ENCODE assay signal across 21 cellular contexts in the genomic region with DNA sequence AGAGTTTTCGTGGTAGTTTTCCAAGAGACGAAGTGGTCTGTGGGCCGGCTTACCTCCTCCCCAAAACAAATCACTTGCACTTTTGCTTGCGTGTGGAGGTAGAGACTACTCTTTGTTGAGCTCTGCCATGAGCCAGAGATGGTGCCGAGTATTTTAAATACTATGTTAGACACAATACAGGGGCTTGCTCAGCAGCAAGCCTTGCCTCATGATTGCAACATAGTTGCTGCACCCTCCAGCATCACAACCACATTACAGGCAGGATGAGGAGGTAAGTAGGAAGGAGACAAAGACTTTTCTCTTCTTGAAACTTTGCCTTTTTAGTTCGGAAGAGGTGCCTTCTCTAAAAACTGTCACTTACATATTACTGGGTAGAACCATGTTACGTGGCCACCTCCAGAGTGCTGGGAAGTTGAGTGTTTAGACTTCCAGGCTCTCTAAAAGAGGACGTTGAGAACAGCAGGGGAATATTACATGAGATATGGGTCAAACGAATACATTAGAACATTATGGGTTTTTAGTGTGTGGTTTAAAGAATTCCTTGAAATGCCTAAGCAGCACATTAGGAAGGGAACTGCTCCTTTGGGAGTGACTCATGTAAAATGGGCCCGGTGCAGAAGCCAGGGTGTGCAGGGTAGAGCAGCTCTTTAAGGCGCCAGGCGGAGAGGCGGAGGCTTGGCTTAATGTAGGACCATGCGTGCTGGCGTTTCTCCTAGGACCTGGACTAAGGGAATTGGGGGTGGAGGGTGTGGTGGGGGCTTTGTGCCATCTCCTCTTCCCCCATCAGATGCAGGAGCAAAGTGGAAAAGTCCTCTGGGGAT.
A peak's percentile ranks its signal among the peaks of the same experiment; 100 is the strongest.
DNase-seq lines count a peak whose midpoint lies in the region; ATAC-seq and TF ChIP-seq lines count a peak whose summit lies in the region.
"Had no signal": no experiment of that assay in that cellular context is flagged by ENCODE, and none has a peak within 500 bp of the region (broad histone marks: within the 10 kb centered on the region; RNA-seq: fewer than 3 reads in every experiment).

No MANE protein-coding gene starts in this region.

- TF ChIP-seq CTCF in osteocyte (IDR thresholded peaks at IDR 0.05) (no peak), thyroid gland (IDR thresholded peaks at IDR 0.05) (no peak)

- ATAC-seq in Right ventricle myocardium superior (ENCODE audit: poor library complexity) (peak; percentile 66), HG03565 (IDR thresholded peaks at IDR 0.05; ENCODE audit: unreplicated experiment) (no peak), GM19452 (IDR thresholded peaks at IDR 0.05; ENCODE audit: unreplicated experiment) (no peak), HG03196 (IDR thresholded peaks at IDR 0.05; ENCODE audit: unreplicated experiment) (no peak)
- ATAC-seq: K562 had no signal

- no peaks in the 10 kb centered on the region for H3K9me3 Mint-ChIP-seq in osteocyte (ENCODE audit: unreplicated experiment)

- H3K4me3 ChIP-seq in SK-N-MC (peak overlapping the region; percentile 80), thyroid gland (replicated peaks in 1 of 3) (no peak overlapping the region)
- H3K4me3 ChIP-seq: K562, spleen had no signal

- peak overlapping the region; percentile 23 for H3K27ac Mint-ChIP-seq in osteocyte (ENCODE audit: unreplicated experiment)

- intact Hi-C loops in Right ventricle myocardium superior (cut with DNase I) (no loop called here), thyroid gland (cut with DNase I) (no loop called here)

- no peaks in the 10 kb centered on the region for H3K27me3 ChIP-seq in thyroid gland
- H3K27me3 ChIP-seq: tibial nerve had no signal

- TF ChIP-seq POLR2A in thyroid gland (IDR thresholded peaks at IDR 0.05): no peak

- peaks cover 4% of the 10 kb centered on the region for H3K4me1 Mint-ChIP-seq in osteocyte (ENCODE audit: unreplicated experiment)
- H3K4me1 Mint-ChIP-seq: CD14-positive monocyte had no signal

- WGBS in thyroid gland, 2 donors: 74 to 79% methylated on average over 15 of the region's 15 CpGs

- no peak overlapping the region for H3K4me3 Mint-ChIP-seq in osteocyte (ENCODE audit: unreplicated experiment)
- H3K4me3 Mint-ChIP-seq: CD14-positive monocyte had no signal

- DNase-seq in AG20443 (ENCODE audit: low spot score): peak; percentile 35
- peak; percentile 84 for DNase-seq in SK-N-MC (ENCODE audit: low read depth, low spot score)
- DNase-seq in Right ventricle myocardium superior: no peak
- DNase-seq in osteocyte (ENCODE audit: extremely low spot score, unreplicated experiment): no peak
- no peak for DNase-seq in thyroid gland
- DNase-seq: activated CD4-positive, alpha-beta T cell treated with anti-CD3 and anti-CD28 coated beads, Interleukin-2, amount 50 U/mL, for 48 hours; activated naive CD4-positive, alpha-beta T cell treated with Interleukin-2 at 50 U/mL for 16 hours; activated T-cell treated with anti-CD3 and anti-CD28 coated beads, Interleukin-2, amount 50 U/mL, for 1 hour; anterior cingulate cortex; MV-4-11; NCI-H1930; NCI-H510A treated with DMSO at 0.1 percent for 48 hours; SIG-M5; spleen had no signal

- peaks cover 0 to 12% of the 10 kb centered on the region in 2 donors for H3K4me1 ChIP-seq in thyroid gland
- H3K4me1 ChIP-seq: spleen had no signal

- peaks cover 3% of the 10 kb centered on the region; the same call in 1 of the 2 replicates for H3K9me3 ChIP-seq in SK-N-MC (ENCODE audit: low read depth, low read length)
- no peaks in the 10 kb centered on the region for H3K9me3 ChIP-seq in thyroid gland
- H3K9me3 ChIP-seq: tibial nerve had no signal

- peaks cover 41% of the 10 kb centered on the region for H3K27me3 Mint-ChIP-seq in osteocyte (ENCODE audit: unreplicated experiment)

- peak overlapping the region; percentile 99 for H3K27ac ChIP-seq in SK-N-MC
- H3K27ac ChIP-seq in thyroid gland: no peak overlapping the region
- H3K27ac ChIP-seq: HL-60, spleen had no signal

- H3K36me3 ChIP-seq in SK-N-MC (ENCODE audit: insufficient read depth, low read length) (peaks cover 17% of the 10 kb centered on the region), thyroid gland (no peaks in the 10 kb centered on the region)
- H3K36me3 ChIP-seq: spleen, tibial nerve had no signal

- no peaks in the 10 kb centered on the region for H3K36me3 Mint-ChIP-seq in osteocyte (ENCODE audit: unreplicated experiment)
- H3K36me3 Mint-ChIP-seq: CD14-positive monocyte had no signal

- H3K9ac ChIP-seq in SK-N-MC (ENCODE audit: insufficient read length): peak overlapping the region; percentile 79

Comparison
In these comparisons a context has a peak if more than half of its experiments do, and no peak if none do; other contexts are left out.
1. DNase-seq: peak in AG20443 (single experiment) and SK-N-MC (single experiment); none in Right ventricle myocardium superior (single experiment), osteocyte (single experiment) and thyroid gland (0 of 2).